Comparison of ENCODE assay signal across 3 cellular contexts in genomic region chr2:169699173-169699572, GRCh38. TPM values are rescaled to one million over a fixed set of nuclear protein-coding genes. Genes with fewer than 3 reads are reported as not detected.
"Had no signal": no experiment of that assay in that cellular context is flagged by ENCODE, and none has a peak within 500 bp of the region (broad histone marks: within the 10 kb centered on the region; RNA-seq: fewer than 3 reads in every experiment).

No MANE protein-coding gene starts in this region.

RNA-seq across cellular contexts. Expression of gene CFAP210, which starts 5.0 kb away (rescaled TPM):
- total RNA-seq: GM23248, GM23338, H4 had no signal
